In genomic region chr6:70062010-70062409, GRCh38 we compare ENCODE assay signal across 24 cellular contexts.
DNase-seq lines count a peak whose midpoint lies in the region; ATAC-seq, FAIRE-seq and TF ChIP-seq lines count a peak whose summit lies in the region.
"Had no signal": no experiment of that assay in that cellular context is flagged by ENCODE, and none has a peak within 500 bp of the region (broad histone marks: within the 10 kb centered on the region; RNA-seq: fewer than 3 reads in every experiment).

No MANE protein-coding gene starts in this region.

- in situ Hi-C loops in HepG2 (cut with HindIII; ENCODE audit: extremely low pct_ligation_motif_present, low pct_unique_long_range_greater_than_20kb) (no loop called here), K562 (cut with MboI) (no loop called here)

- POLR2A ChIA-PET in HepG2 (lab: Yijun Ruan, JAX) (no interaction called here), K562 (lab: Yijun Ruan, JAX) (no interaction called here)

- WGBS in HepG2 (ENCODE audit: low lambda C conversion rate) = 8% methylated on average over 1 of the region's 1 CpG
- WGBS in right lobe of liver (ENCODE audit: insufficient coverage, low coverage, low lambda C conversion rate, missing lambda C conversion rate) = 27% methylated on average over 1 of the region's 1 CpG
- 0% methylated on average over 1 of the region's 1 CpG for WGBS in K562 (ENCODE audit: insufficient coverage, low coverage, missing lambda C conversion rate)

- CTCF ChIA-PET in HepG2 (lab: Yijun Ruan, JAX; ENCODE audit: low intra/inter-chr PET ratio, low total read pairs) (no interaction called here), K562 (lab: Yijun Ruan, JAX; ENCODE audit: low intra/inter-chr PET ratio) (no interaction called here)

- H3K9me1 ChIP-seq in K562 (ENCODE audit: control insufficient read depth, insufficient read depth, low read length) = no peaks in the 10 kb centered on the region

- H4K20me1 ChIP-seq in HepG2 (ENCODE audit: insufficient read depth, low read length) (no peaks in the 10 kb centered on the region), K562 (replicated peaks; ENCODE audit: control insufficient read depth, insufficient read depth, low read length) (no peaks in the 10 kb centered on the region)
- H4K20me1 ChIP-seq: BLaER1 had no signal

- no peak overlapping the region for H3K4me3 ChIP-seq in HepG2 (replicated peaks in 1 of 3; ENCODE audit: insufficient read depth in 1 of 3, low read depth in 2 of 3, low read length in 3 of 3)
- no peak overlapping the region for H3K4me3 ChIP-seq in right lobe of liver
- no peak overlapping the region for H3K4me3 ChIP-seq in K562
- H3K4me3 ChIP-seq: BLaER1, GM12878 had no signal

- no peaks in the 10 kb centered on the region for H3K79me2 ChIP-seq in HepG2 (ENCODE audit: insufficient read depth, low read length)
- H3K79me2 ChIP-seq in K562 (ENCODE audit: control insufficient read depth, insufficient read depth, low read length) = no peaks in the 10 kb centered on the region

- H2AFZ ChIP-seq in HepG2 (ENCODE audit: low read length) (no peak overlapping the region), K562 (ENCODE audit: low read depth, low read length) (no peak overlapping the region)

- intact Hi-C loops in HepG2 (cut with micrococcal nuclease; ENCODE audit: unreplicated experiment) = no loop called here
- intact Hi-C loops in right lobe of liver (cut with DNase I) = no loop called here
- intact Hi-C loops in K562 (cut with micrococcal nuclease) = no loop called here

- no peak for DNase-seq in HepG2 (ENCODE audit: low spot score)
- no peak for DNase-seq in right lobe of liver
- DNase-seq in K562 (ENCODE audit: extremely low read depth in 1 of 4, low spot score in 3 of 4) = no peak
- DNase-seq in NCI-H2107 treated with DMSO at 0.1 percent for 48 hours (lab: John Stamatoyannopoulos, UW; ENCODE audit: unreplicated experiment) = no peak
- DNase-seq: ACHN; BE2C; C1 segment of cervical spinal cord; CD4-positive, alpha-beta memory T cell; CD4-positive, CD25-positive, alpha-beta regulatory T cell; CD8-positive, alpha-beta memory T cell; COR-L47; DMS 273 treated with DMSO at 0.1 percent for 48 hours; DMS153; DMS53; DMS79; DND-41; EL; GDM1 had no signal

- H3K27ac ChIP-seq in HepG2 (ENCODE audit: extremely low read length, insufficient read depth, low read length) (no peak overlapping the region), right lobe of liver (no peak overlapping the region), K562 (ENCODE audit: extremely low read depth, low read depth, low read length) (no peak overlapping the region)
- H3K27ac ChIP-seq: 22Rv1, BLaER1 had no signal

- H3K9me3 ChIP-seq in HepG2 (ENCODE audit: low read length) (no peaks in the 10 kb centered on the region), right lobe of liver (no peaks in the 10 kb centered on the region), K562 (replicated peaks; ENCODE audit: control insufficient read depth, insufficient read depth, low read depth, low read length) (no peaks in the 10 kb centered on the region)
- H3K9me3 ChIP-seq: BE2C, BLaER1 had no signal

- TF ChIP-seq POLR2A in HepG2 (IDR thresholded peaks at IDR 0.05; ENCODE audit: insufficient read depth in 1 of 2, low read depth in 2 of 2, low read length in 2 of 2) = no peak
- TF ChIP-seq POLR2A in right lobe of liver (IDR thresholded peaks at IDR 0.05) = no peak
- no peak for TF ChIP-seq POLR2A in K562 (conservative IDR thresholded peaks at IDR 0.05)

- H3K27me3 ChIP-seq in HepG2 (ENCODE audit: control insufficient read depth in 1 of 2, insufficient read depth in 2 of 2, low read length in 2 of 2) = no peaks in the 10 kb centered on the region
- H3K27me3 ChIP-seq in right lobe of liver = no peaks in the 10 kb centered on the region
- H3K27me3 ChIP-seq in K562 (ENCODE audit: control insufficient read depth in 2 of 2, insufficient read depth in 2 of 2, low read length in 2 of 2) = no peaks in the 10 kb centered on the region
- H3K27me3 ChIP-seq: BE2C, BLaER1 had no signal

- FAIRE-seq in HepG2 (lab: Jason Lieb, UNC) (no peak), K562 (lab: Jason Lieb, UNC) (no peak)
- FAIRE-seq: GM12878, GM12892, GM18507 had no signal

- TF ChIP-seq EP300 in HepG2 (IDR thresholded peaks at IDR 0.05; ENCODE audit: low read depth in 2 of 2, low read length in 2 of 2) (no peak), HepG2 (CRISPR knock-in tag; IDR thresholded peaks at IDR 0.05; ENCODE audit: borderline replicate concordance) (no peak), K562 (IDR thresholded peaks at IDR 0.05; ENCODE audit: low read length) (no peak)

- TF ChIP-seq RAD21 in HepG2 (CRISPR knock-in tag; IDR thresholded peaks at IDR 0.05) (no peak), K562 (CRISPR knock-in tag; conservative IDR thresholded peaks at IDR 0.05 in 1 of 2, IDR thresholded peaks at IDR 0.05 in 1 of 2) (no peak)

- no TSS peak for BruUV-seq in HepG2 (replicated peaks; lab: Mats Ljungman, UMichigan)
- no TSS peak for BruUV-seq in K562 (replicated peaks; lab: Mats Ljungman, UMichigan)

- no peaks in the 10 kb centered on the region for H3K36me3 ChIP-seq in HepG2 (replicated peaks in 1 of 2; ENCODE audit: control insufficient read depth in 1 of 2, insufficient read depth in 2 of 2, low read length in 2 of 2)
- no peaks in the 10 kb centered on the region for H3K36me3 ChIP-seq in right lobe of liver
- H3K36me3 ChIP-seq in K562 (ENCODE audit: control insufficient read depth, insufficient read depth, low read length) = no peaks in the 10 kb centered on the region
- H3K36me3 ChIP-seq: BE2C, BLaER1 had no signal

- no peak overlapping the region for H3K9ac ChIP-seq in HepG2 (ENCODE audit: insufficient read depth, low read depth, low read length)
- H3K9ac ChIP-seq in K562 (ENCODE audit: insufficient read depth in 1 of 2, low read depth in 2 of 2, low read length in 2 of 2) = no peak overlapping the region
- H3K9ac ChIP-seq: BLaER1 had no signal

- H3K4me1 ChIP-seq in HepG2 (ENCODE audit: insufficient read depth, low read length) (no peaks in the 10 kb centered on the region), right lobe of liver (no peaks in the 10 kb centered on the region), K562 (replicated peaks in 1 of 2; ENCODE audit: control insufficient read depth in 2 of 2, insufficient read depth in 2 of 2, low read length in 2 of 2) (no peaks in the 10 kb centered on the region)
- H3K4me1 ChIP-seq: BE2C, BLaER1 had no signal

- TF ChIP-seq CTCF in HepG2 (CRISPR knock-in tag; IDR thresholded peaks at IDR 0.05) (no peak), right lobe of liver (IDR thresholded peaks at IDR 0.05) (no peak), K562 (IDR thresholded peaks at IDR 0.05 in 2 of 3, conservative IDR thresholded peaks at IDR 0.05 in 1 of 3; ENCODE audit: insufficient read depth in 2 of 3, low read depth in 1 of 3, low read length in 3 of 3) (no peak)

- no peak overlapping the region for H3K4me2 ChIP-seq in HepG2 (ENCODE audit: low read depth, low read length)
- H3K4me2 ChIP-seq in K562 (ENCODE audit: insufficient read depth, low read length) = no peak overlapping the region
- H3K4me2 ChIP-seq: BLaER1 had no signal

- ATAC-seq in HepG2 = no peak
- no peak for ATAC-seq in right lobe of liver
- no peak for ATAC-seq in K562
- no peak for ATAC-seq in HG02852 (IDR thresholded peaks at IDR 0.05; ENCODE audit: unreplicated experiment)
- ATAC-seq: GM12878 had no signal

TF ChIP-seq in HepG2, 621 proteins besides CTCF, POLR2A, EP300 and RAD21:
- TF ChIP-seq KAT7 (CRISPR knock-in tag; IDR thresholded peaks at IDR 0.05; ENCODE audit: borderline replicate concordance) (no peak), ZNF878 (CRISPR knock-in tag; IDR thresholded peaks at IDR 0.05) (no peak), MAFK (conservative IDR thresholded peaks at IDR 0.05 in 1 of 2, IDR thresholded peaks at IDR 0.05 in 1 of 2; ENCODE audit: low read length in 2 of 2) (peak; percentile 60 to 87; a peak in 3 of 4 replicates), RNF2 (conservative IDR thresholded peaks at IDR 0.05; ENCODE audit: low read depth) (no peak), ATAD3A (CRISPR knock-in tag; IDR thresholded peaks at IDR 0.05) (no peak), NFE2L1 (CRISPR knock-in tag; IDR thresholded peaks at IDR 0.05; ENCODE audit: borderline replicate concordance) (no peak), MAFF (IDR thresholded peaks at IDR 0.05; ENCODE audit: low read depth, low read length) (peak; percentile 65), MTF1 (CRISPR knock-in tag; IDR thresholded peaks at IDR 0.05) (no peak)

TF ChIP-seq in K562, 482 proteins besides CTCF, POLR2A, EP300 and RAD21:
- TF ChIP-seq C11orf30 (IDR thresholded peaks at IDR 0.05; ENCODE audit: low read depth) (0 out of 2 replicates have a peak, but pooled peaks have one; percentile 6), ZNF316 (IDR thresholded peaks at IDR 0.05) (peak; percentile 48; the same call in 1 of the 2 replicates), MAFF (IDR thresholded peaks at IDR 0.05; ENCODE audit: low read length) (peak; percentile 18; the same call in 1 of the 2 replicates), MAFK (IDR thresholded peaks at IDR 0.05; ENCODE audit: low read length) (peak; percentile 26; the same call in 1 of the 2 replicates), HMGN3 (IDR thresholded peaks at IDR 0.05; ENCODE audit: borderline replicate concordance, extremely low read depth, insufficient read length, low read depth, low read length) (no peak), FOXP1 (CRISPR knock-in tag; IDR thresholded peaks at IDR 0.05) (no peak), ZBTB2 (IDR thresholded peaks at IDR 0.05) (no peak)

Comparison
In these comparisons a context has a peak if more than half of its experiments do, and no peak if none do; other contexts are left out.
1. Of the 241 proteins assayed by ChIP-seq in both HepG2 and K562: peak only in HepG2: none; only in K562: none; in both: MAFF and MAFK; in neither: 239.